5 cellular contexts compared by ENCODE assay signal in the genomic region with DNA sequence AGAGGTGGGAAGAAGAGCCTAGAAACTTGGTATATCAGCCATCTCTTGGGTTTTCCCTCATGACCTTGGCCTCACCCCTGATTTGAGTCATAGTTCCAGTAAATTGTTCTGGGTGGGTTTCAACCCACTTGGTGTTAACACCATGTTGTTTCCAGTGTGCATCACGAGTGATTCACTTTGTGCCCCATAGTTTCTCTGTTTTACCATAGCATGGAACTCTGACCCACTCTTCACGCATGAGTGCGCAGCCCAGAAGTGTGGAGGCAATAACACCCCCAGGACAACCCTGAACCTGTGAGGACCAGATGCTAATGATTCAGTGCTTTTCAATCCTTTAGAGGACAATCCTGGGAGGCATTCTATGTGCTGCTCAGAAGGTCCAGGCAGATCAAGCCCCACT. TPM values are rescaled to one million over a fixed set of nuclear protein-coding genes. Genes with fewer than 3 reads are reported as not detected.
"Had no signal": no experiment of that assay in that cellular context is flagged by ENCODE, and none has a peak within 500 bp of the region (broad histone marks: within the 10 kb centered on the region; RNA-seq: fewer than 3 reads in every experiment).

No MANE protein-coding gene starts in this region.

RNA-seq across cellular contexts. Expression of gene ACSM2B, which starts 21.5 kb away (rescaled TPM):
- total RNA-seq: GM23338, H1, H9, HT-29, IMR-90 had no signal
